Comparison of ENCODE assay signal across 14 cellular contexts in genomic region chr2:120439637-120440384, GRCh38.
"Had no signal": no experiment of that assay in that cellular context is flagged by ENCODE, and none has a peak within 500 bp of the region (broad histone marks: within the 10 kb centered on the region; RNA-seq: fewer than 3 reads in every experiment).

No MANE protein-coding gene starts in this region.

- H3K4me3 ChIP-seq: lung, mucosa of descending colon, pancreas, tibial artery, vagina had no signal

- H3K36me3 ChIP-seq: pancreas, tibial artery, vagina had no signal

- FAIRE-seq: kidney, pancreas had no signal

- H3K27me3 ChIP-seq: pancreas, vagina had no signal

- H3K27ac ChIP-seq: pancreas, tibial artery, vagina had no signal

- ATAC-seq: activated T-cell treated with anti-CD3 and anti-CD28 coated beads, Interleukin-2, amount 50 U/mL, for 4 hours; mucosa of descending colon; pancreas; stimulated activated effector memory CD8-positive, alpha-beta T cell treated with anti-CD3 and anti-CD28 coated beads, Interleukin-12 subunit alpha, Interleukin-12 subunit beta, amount 100 ng/mL, for 72 hours had no signal

- DNase-seq: activated CD4-positive, alpha-beta memory T cell treated with anti-CD3 and anti-CD28 coated beads for 36 hours; activated gamma-delta T cell treated with Interleukin-2 at 50 U/mL for 16 hours; activated naive CD8-positive, alpha-beta T cell treated with anti-CD3 and anti-CD28 coated beads for 36 hours; activated T-cell treated with anti-CD3 and anti-CD28 coated beads, Interleukin-2, amount 50 U/mL, for 4 hours; endodermal cell; erythroblast; kidney; mucosa of descending colon; T1000; tibial artery had no signal

- H3K9me3 ChIP-seq: mucosa of descending colon, pancreas, tibial artery, vagina had no signal
